In the genomic region with DNA sequence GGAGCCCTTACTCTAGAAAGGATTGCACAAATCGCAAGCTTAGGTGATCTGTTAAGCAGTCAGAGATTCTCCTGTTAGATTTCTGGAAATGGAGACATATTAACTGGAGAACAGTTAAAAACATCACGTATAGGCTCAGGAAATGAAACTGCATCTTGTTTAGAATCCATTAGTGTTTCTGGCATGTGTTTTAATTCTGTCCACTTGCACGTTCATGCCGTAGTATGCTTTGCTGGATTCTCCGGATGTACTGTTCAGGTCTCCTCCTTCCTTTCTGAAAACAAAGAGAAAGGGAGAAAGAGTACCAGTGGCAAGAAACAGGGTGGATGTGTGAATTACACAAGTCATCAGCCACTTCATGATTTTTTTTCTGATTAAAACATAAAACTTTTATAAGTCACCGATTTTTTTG, we compare ENCODE assay signal across 8 cellular contexts. TPM values are rescaled to one million over a fixed set of nuclear protein-coding genes. Genes with fewer than 3 reads are reported as not detected.
DNase-seq lines count a peak whose midpoint lies in the region; ATAC-seq lines count a peak whose summit lies in the region.

No MANE protein-coding gene starts in this region.

- peaks cover 95% of the 10 kb centered on the region for H3K27me3 Mint-ChIP-seq in dendritic cell treated with granulocyte-macrophage colony-stimulating factor and Interleukin-4, amounts not matched to agents 40 ng/mL and 50 ng/mL, for 4 days
- H3K27me3 Mint-ChIP-seq in naive thymus-derived CD8-positive, alpha-beta T cell = peaks cover 3 to 37% (median 12%) of the 10 kb centered on the region in 5 donors

- H3K4me3 Mint-ChIP-seq in dendritic cell treated with granulocyte-macrophage colony-stimulating factor and Interleukin-4, amounts not matched to agents 40 ng/mL and 50 ng/mL, for 4 days = peak overlapping the region; percentile 79
- H3K4me3 Mint-ChIP-seq in naive thymus-derived CD8-positive, alpha-beta T cell = peak overlapping the region; percentile 89 to 97 (median 93)

- ATAC-seq in naive thymus-derived CD8-positive, alpha-beta T cell = no peak
- ATAC-seq in left lobe of liver (no peak), HG02642 (IDR thresholded peaks at IDR 0.05; ENCODE audit: poor library complexity, unreplicated experiment) (no peak)

- POLR2A ChIA-PET in naive thymus-derived CD8-positive, alpha-beta T cell (lab: Charles Lee) = interaction anchor here (0.7 to 2.6 kb wide), 4 partner anchors 22 to 1589 kb away, joined by 3 to 8 read pairs (median 3); a partner anchor contains a TSS

- peaks cover 59% of the 10 kb centered on the region for H3K4me1 Mint-ChIP-seq in dendritic cell treated with granulocyte-macrophage colony-stimulating factor and Interleukin-4, amounts not matched to agents 40 ng/mL and 50 ng/mL, for 4 days (ENCODE audit: low read depth)
- peaks cover 37 to 72% (median 56%) of the 10 kb centered on the region in 4 donors for H3K4me1 Mint-ChIP-seq in naive thymus-derived CD8-positive, alpha-beta T cell

- H3K27ac Mint-ChIP-seq in dendritic cell treated with granulocyte-macrophage colony-stimulating factor and Interleukin-4, amounts not matched to agents 40 ng/mL and 50 ng/mL, for 4 days = no peak overlapping the region
- H3K27ac Mint-ChIP-seq in naive thymus-derived CD8-positive, alpha-beta T cell = peak overlapping the region; percentile 5 to 93 (median 68)

- peaks cover 12% of the 10 kb centered on the region for H3K36me3 Mint-ChIP-seq in dendritic cell treated with granulocyte-macrophage colony-stimulating factor and Interleukin-4, amounts not matched to agents 40 ng/mL and 50 ng/mL, for 4 days (ENCODE audit: low read depth)
- H3K36me3 Mint-ChIP-seq in naive thymus-derived CD8-positive, alpha-beta T cell = no peaks in the 10 kb centered on the region

- H3K9me3 Mint-ChIP-seq in dendritic cell treated with granulocyte-macrophage colony-stimulating factor and Interleukin-4, amounts not matched to agents 40 ng/mL and 50 ng/mL, for 4 days = no peaks in the 10 kb centered on the region
- no peaks in the 10 kb centered on the region for H3K9me3 Mint-ChIP-seq in naive thymus-derived CD8-positive, alpha-beta T cell

- intact Hi-C loops in dendritic cell treated with granulocyte-macrophage colony-stimulating factor and Interleukin-4, amounts not matched to agents 40 ng/mL and 50 ng/mL, for 4 days (cut with micrococcal nuclease) = loop anchor here (10.0 kb wide), 2 partner anchors 554 to 1226 kb away; no protein-coding TSS in a partner anchor

- DNase-seq in NCI-H1105 treated with DMSO at 0.1 percent for 48 hours (lab: John Stamatoyannopoulos, UW) = peak; percentile 61
- DNase-seq in NCI-H1105 (lab: John Stamatoyannopoulos, UW) = no peak
- peak; percentile 80 for DNase-seq in NCI-H69 (lab: John Stamatoyannopoulos, UW)
- no peak for DNase-seq in naive thymus-derived CD8-positive, alpha-beta T cell
- DNase-seq in left lobe of liver (ENCODE audit: low spot score) = no peak
- DNase-seq in NCI-H510A (lab: John Stamatoyannopoulos, UW) = no peak

RNA-seq across cellular contexts. Expression of a gene that starts 2.5 kb away (rescaled TPM):
- 10 to 100 TPM; 23.0 to 25.0 TPM for total RNA-seq in naive thymus-derived CD8-positive, alpha-beta T cell
- polyA plus RNA-seq in naive thymus-derived CD8-positive, alpha-beta T cell = 1 to 10 TPM; 2.0 to 4.2 (median 3.6) TPM
- 6.0 TPM for total RNA-seq in left lobe of liver

Comparison
In these comparisons a context has a peak if more than half of its experiments do, and no peak if none do; other contexts are left out.
1. DNase-seq: peak in NCI-H1105 treated with DMSO at 0.1 percent for 48 hours (single experiment) and NCI-H69 (single experiment); none in NCI-H1105 (single experiment), naive thymus-derived CD8-positive, alpha-beta T cell (0 of 10), left lobe of liver (single experiment) and NCI-H510A (single experiment).